12 cellular contexts compared by ENCODE assay signal in the genomic region with DNA sequence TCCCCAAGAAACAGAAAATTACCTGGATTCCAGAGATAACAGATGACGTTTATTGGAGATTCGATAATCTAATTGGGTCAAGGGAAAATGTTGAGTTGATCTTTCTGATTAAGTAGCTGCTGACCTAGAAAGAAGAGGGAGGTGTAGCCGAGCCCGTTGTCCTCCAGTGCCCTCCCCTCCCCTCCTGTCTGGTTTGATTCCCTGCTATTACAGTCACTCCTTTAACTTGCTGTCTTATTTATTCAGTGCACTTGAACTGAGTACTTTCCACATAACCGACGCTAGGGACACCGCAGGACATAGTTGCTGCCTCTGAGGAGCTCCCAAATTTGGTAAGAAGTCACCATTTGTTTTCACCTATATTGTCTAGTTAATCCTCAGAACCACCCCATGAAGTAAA.
DNase-seq lines count a peak whose midpoint lies in the region; ATAC-seq, FAIRE-seq and TF ChIP-seq lines count a peak whose summit lies in the region.
"Had no signal": no experiment of that assay in that cellular context is flagged by ENCODE, and none has a peak within 500 bp of the region (broad histone marks: within the 10 kb centered on the region; RNA-seq: fewer than 3 reads in every experiment).

No MANE protein-coding gene starts in this region.

- no peaks in the 10 kb centered on the region; a peak in 2 of 5 replicates for H3K4me1 ChIP-seq in K562 (replicated peaks in 1 of 2; ENCODE audit: control insufficient read depth in 2 of 2, insufficient read depth in 2 of 2, low read length in 2 of 2)
- no peaks in the 10 kb centered on the region for H3K4me1 ChIP-seq in effector memory CD4-positive, alpha-beta T cell (ENCODE audit: control insufficient read depth, insufficient read depth, low read length, poor library complexity, severe bottlenecking)
- H3K4me1 ChIP-seq in Peyer's patch: no peaks in the 10 kb centered on the region

- no peaks in the 10 kb centered on the region for H3K4me1 Mint-ChIP-seq in osteocyte (ENCODE audit: unreplicated experiment)

- no peak overlapping the region for H3K4me2 ChIP-seq in K562 (ENCODE audit: insufficient read depth, low read length)

- no peak for TF ChIP-seq POLR2A in K562 (conservative IDR thresholded peaks at IDR 0.05)
- no peak for TF ChIP-seq POLR2A in Peyer's patch (IDR thresholded peaks at IDR 0.05)

- no peak for FAIRE-seq in K562 (lab: Jason Lieb, UNC)

- no peaks in the 10 kb centered on the region for H3K36me3 Mint-ChIP-seq in osteocyte (ENCODE audit: unreplicated experiment)
- H3K36me3 Mint-ChIP-seq: CD8-positive, alpha-beta T cell had no signal

- 0 out of 2 replicates have a peak, but pooled peaks cover 3% of the 10 kb centered on the region for H4K20me1 ChIP-seq in K562 (replicated peaks; ENCODE audit: control insufficient read depth, insufficient read depth, low read length)

- peaks cover 25% of the 10 kb centered on the region for H3K27me3 Mint-ChIP-seq in osteocyte (ENCODE audit: unreplicated experiment)

- H3K27me3 ChIP-seq in K562 (ENCODE audit: control insufficient read depth in 2 of 2, insufficient read depth in 2 of 2, low read length in 2 of 2) (no peaks in the 10 kb centered on the region), Peyer's patch (no peaks in the 10 kb centered on the region)
- no peaks in the 10 kb centered on the region for H3K27me3 ChIP-seq in effector memory CD4-positive, alpha-beta T cell (replicated peaks; ENCODE audit: control insufficient read depth, insufficient read depth, low read length, poor library complexity, severe bottlenecking)

- no peaks in the 10 kb centered on the region for H3K9me3 ChIP-seq in K562 (replicated peaks; ENCODE audit: control insufficient read depth, insufficient read depth, low read depth, low read length)
- H3K9me3 ChIP-seq in effector memory CD4-positive, alpha-beta T cell (ENCODE audit: control insufficient read depth, low read length): no peaks in the 10 kb centered on the region
- H3K9me3 ChIP-seq in Peyer's patch: no peaks in the 10 kb centered on the region

- intact Hi-C loops in K562 (cut with micrococcal nuclease): no loop called here

- CTCF ChIA-PET in K562 (lab: Yijun Ruan, JAX; ENCODE audit: low intra/inter-chr PET ratio): no interaction called here

- 21% methylated on average over 5 of the region's 7 CpGs for WGBS in K562 (ENCODE audit: insufficient coverage, low coverage, missing lambda C conversion rate)

- ATAC-seq in K562: peak; percentile 88
- ATAC-seq: CD8-positive, alpha-beta T cell had no signal

- no peak overlapping the region for H3K27ac ChIP-seq in K562 (ENCODE audit: extremely low read depth, low read depth, low read length)
- H3K27ac ChIP-seq in effector memory CD4-positive, alpha-beta T cell (ENCODE audit: insufficient read depth, low read length, poor library complexity, severe bottlenecking): no peak overlapping the region
- no peak overlapping the region for H3K27ac ChIP-seq in Peyer's patch

- TF ChIP-seq EP300 in K562 (IDR thresholded peaks at IDR 0.05; ENCODE audit: low read length): no peak

- H3K9me1 ChIP-seq in K562 (ENCODE audit: control insufficient read depth, insufficient read depth, low read length): no peaks in the 10 kb centered on the region

- H3K79me2 ChIP-seq in K562 (ENCODE audit: control insufficient read depth, insufficient read depth, low read length): no peaks in the 10 kb centered on the region

- POLR2A ChIA-PET in K562 (lab: Yijun Ruan, JAX): interaction anchor here (1.0 to 1.1 kb wide), 2 partner anchors 12 to 90 kb away, joined by 5 to 6 read pairs; no protein-coding TSS in a partner anchor

- in situ Hi-C loops in K562 (cut with MboI): no loop called here

- no peaks in the 10 kb centered on the region for H3K36me3 ChIP-seq in K562 (ENCODE audit: control insufficient read depth, insufficient read depth, low read length)
- H3K36me3 ChIP-seq in effector memory CD4-positive, alpha-beta T cell (ENCODE audit: control insufficient read depth, insufficient read depth, low read length): no peaks in the 10 kb centered on the region
- no peaks in the 10 kb centered on the region for H3K36me3 ChIP-seq in Peyer's patch

- no peaks in the 10 kb centered on the region for H3K9me3 Mint-ChIP-seq in osteocyte (ENCODE audit: unreplicated experiment)
- H3K9me3 Mint-ChIP-seq: CD8-positive, alpha-beta T cell had no signal

- H3K4me3 ChIP-seq in K562 (no peak overlapping the region), Peyer's patch (no peak overlapping the region)
- no peak overlapping the region for H3K4me3 ChIP-seq in effector memory CD4-positive, alpha-beta T cell (ENCODE audit: insufficient read depth, low read depth, low read length, poor library complexity, severe bottlenecking)

- peak; percentile 38 for DNase-seq in EH (ENCODE audit: low read depth)
- DNase-seq in NCI-H1436 treated with DMSO at 0.1 percent for 48 hours (lab: John Stamatoyannopoulos, UW): peak; percentile 46
- DNase-seq in K562 (ENCODE audit: extremely low read depth in 1 of 4, low spot score in 3 of 4): peak in 1 of 4 experiments; percentile 43
- DNase-seq in osteocyte (ENCODE audit: extremely low spot score, unreplicated experiment): no peak
- no peak for DNase-seq in stimulated activated CD4-positive, alpha-beta T cell treated with anti-CD3 and anti-CD28 coated beads, Interleukin-4, amount 100 ng/mL, for 4 hours
- no peak for DNase-seq in effector memory CD4-positive, alpha-beta T cell
- no peak for DNase-seq in Peyer's patch
- DNase-seq: activated CD4-positive, CD25-positive, alpha-beta regulatory T cell treated with anti-CD3 and anti-CD28 coated beads, Interleukin-2, amount 50 U/mL, for 72 hours; activated T-cell treated with anti-CD3 and anti-CD28 coated beads, Interleukin-2, amount 50 U/mL, for 1 hour; amniotic stem cell; CD8-positive, alpha-beta T cell; nephron progenitor cell had no signal

- peak; percentile 16 to 19; a peak in 2 of 4 replicates for TF ChIP-seq RAD21 in K562 (CRISPR knock-in tag; conservative IDR thresholded peaks at IDR 0.05 in 1 of 2, IDR thresholded peaks at IDR 0.05 in 1 of 2)

- H3K4me3 Mint-ChIP-seq in osteocyte (ENCODE audit: unreplicated experiment): no peak overlapping the region
- H3K4me3 Mint-ChIP-seq: CD8-positive, alpha-beta T cell; nephron progenitor cell had no signal

- H2AFZ ChIP-seq in K562 (ENCODE audit: low read depth, low read length): peak overlapping the region; percentile 47; the same call in 1 of the 2 replicates

- H3K9ac ChIP-seq in K562 (ENCODE audit: insufficient read depth in 1 of 2, low read depth in 2 of 2, low read length in 2 of 2): no peak overlapping the region

- BruUV-seq in K562 (replicated peaks; lab: Mats Ljungman, UMichigan): no TSS peak

- TF ChIP-seq CTCF in K562 (IDR thresholded peaks at IDR 0.05 in 2 of 3, conservative IDR thresholded peaks at IDR 0.05 in 1 of 3; ENCODE audit: insufficient read depth in 2 of 3, low read depth in 1 of 3, low read length in 3 of 3): peak; percentile 28 to 41 (median 34); a peak in 4 of 6 replicates
- TF ChIP-seq CTCF in osteocyte (IDR thresholded peaks at IDR 0.05): peak; percentile 23
- TF ChIP-seq CTCF in Peyer's patch (IDR thresholded peaks at IDR 0.05): peak in 3 of 6 experiments; percentile 21 to 31 (median 27)

- H3K27ac Mint-ChIP-seq in osteocyte (ENCODE audit: unreplicated experiment): no peak overlapping the region
- H3K27ac Mint-ChIP-seq: CD8-positive, alpha-beta T cell; nephron progenitor cell had no signal

TF ChIP-seq in K562, 482 proteins besides CTCF, POLR2A, EP300 and RAD21:
- no peak for TF ChIP-seq BDP1 (IDR thresholded peaks at IDR 0.05; ENCODE audit: insufficient read depth, insufficient read length)
- peak in 1 of 2 experiments; percentile 13; a peak in 1 of 4 replicates for TF ChIP-seq SRF (CRISPR knock-in tag; IDR thresholded peaks at IDR 0.05)
- no peak for TF ChIP-seq ZBTB8A (IDR thresholded peaks at IDR 0.05; ENCODE audit: partially characterized antibody)
- TF ChIP-seq HMBOX1 (IDR thresholded peaks at IDR 0.05): 0 out of 2 replicates have a peak, but pooled peaks have one; percentile 34
- no peak for TF ChIP-seq ZMIZ1 (IDR thresholded peaks at IDR 0.05; ENCODE audit: low read depth in 2 of 2, low read length in 2 of 2)
- TF ChIP-seq GABPB2 (CRISPR knock-in tag; conservative IDR thresholded peaks at IDR 0.05): no peak

Comparison
In these comparisons a context has a peak if more than half of its experiments do, and no peak if none do; other contexts are left out.
1. DNase-seq: peak in EH (single experiment) and NCI-H1436 treated with DMSO at 0.1 percent for 48 hours (single experiment); none in osteocyte (single experiment), stimulated activated CD4-positive, alpha-beta T cell treated with anti-CD3 and anti-CD28 coated beads, Interleukin-4, amount 100 ng/mL, for 4 hours (0 of 2), effector memory CD4-positive, alpha-beta T cell (0 of 3) and Peyer's patch (0 of 3).